19 cellular contexts compared by ENCODE assay signal in genomic region chr2:202633470-202633869, GRCh38. TPM values are rescaled to one million over a fixed set of nuclear protein-coding genes. Genes with fewer than 3 reads are reported as not detected.
DNase-seq lines count a peak whose midpoint lies in the region; ATAC-seq and TF ChIP-seq lines count a peak whose summit lies in the region.
"Had no signal": no experiment of that assay in that cellular context is flagged by ENCODE, and none has a peak within 500 bp of the region (broad histone marks: within the 10 kb centered on the region; RNA-seq: fewer than 3 reads in every experiment).

No MANE protein-coding gene starts in this region.

- no peak overlapping the region for H3K4me3 Mint-ChIP-seq in activated naive CD4-positive, alpha-beta T cell treated with anti-CD3 and anti-CD28 coated beads for 36 hours
- peak overlapping the region; percentile 91 for H3K4me3 Mint-ChIP-seq in endodermal cell
- peak overlapping the region; percentile 92 for H3K4me3 Mint-ChIP-seq in stimulated activated effector memory CD8-positive, alpha-beta T cell treated with anti-CD3 and anti-CD28 coated beads, Interleukin-12 subunit alpha, Interleukin-12 subunit beta, amount 100 ng/mL, for 72 hours

- POLR2A ChIA-PET in PC-3 (lab: Charles Lee; ENCODE audit: unreplicated experiment): no interaction called here

- H3K4me1 Mint-ChIP-seq in activated naive CD4-positive, alpha-beta T cell treated with anti-CD3 and anti-CD28 coated beads for 36 hours (ENCODE audit: low read depth): peaks cover 38% of the 10 kb centered on the region
- H3K4me1 Mint-ChIP-seq in endodermal cell: peaks cover 20% of the 10 kb centered on the region
- H3K4me1 Mint-ChIP-seq in stimulated activated effector memory CD8-positive, alpha-beta T cell treated with anti-CD3 and anti-CD28 coated beads, Interleukin-12 subunit alpha, Interleukin-12 subunit beta, amount 100 ng/mL, for 72 hours: peaks cover 31% of the 10 kb centered on the region

- no peaks in the 10 kb centered on the region for H4K20me1 ChIP-seq in PC-3 (ENCODE audit: low read length)

- TF ChIP-seq POLR2A in erythroblast (IDR thresholded peaks at IDR 0.05; ENCODE audit: low read length): no peak

- CTCF ChIA-PET in activated naive CD4-positive, alpha-beta T cell treated with anti-CD3 and anti-CD28 coated beads for 36 hours (lab: Charles Lee): interaction anchor here (0.9 to 5.2 kb wide), 2 partner anchors 44 to 237 kb away, joined by 3 to 21 read pairs; no protein-coding TSS in a partner anchor
- CTCF ChIA-PET in PC-3 (lab: Charles Lee): no interaction called here

- H3K9me3 ChIP-seq in PC-3 (ENCODE audit: low read length) (no peaks in the 10 kb centered on the region), endodermal cell (ENCODE audit: control insufficient read depth, low read length) (no peaks in the 10 kb centered on the region)
- H3K9me3 ChIP-seq: left lung, upper lobe of left lung had no signal

- no peaks in the 10 kb centered on the region for H3F3A ChIP-seq in PC-3 (ENCODE audit: low read length, unreplicated experiment)

- no peak overlapping the region for H3K27ac ChIP-seq in PC-3 (ENCODE audit: low read length)
- H3K27ac ChIP-seq in endodermal cell (ENCODE audit: low read depth, low read length): no peak overlapping the region

- intact Hi-C loops in activated naive CD4-positive, alpha-beta T cell treated with anti-CD3 and anti-CD28 coated beads for 36 hours (cut with micrococcal nuclease): loop anchor here (5.0 to 10.0 kb wide), 2 partner anchors 256 to 1231 kb away; partner anchors contain the start of genes BMPR2 and CTLA4
- intact Hi-C loops in PC-3 (cut with micrococcal nuclease): no loop called here

- TF ChIP-seq CTCF in PC-3 (conservative IDR thresholded peaks at IDR 0.05; ENCODE audit: low read depth, low read length) (no peak), endodermal cell (conservative IDR thresholded peaks at IDR 0.05) (no peak)

- H3K27me3 ChIP-seq in PC-3 (ENCODE audit: low read length): no peaks in the 10 kb centered on the region
- no peaks in the 10 kb centered on the region for H3K27me3 ChIP-seq in endodermal cell (ENCODE audit: control insufficient read depth, insufficient read depth, low read length, poor library complexity, severe bottlenecking)
- H3K27me3 ChIP-seq: left lung, Peyer's patch, upper lobe of left lung had no signal

- DNase-seq in activated naive CD4-positive, alpha-beta T cell treated with anti-CD3 and anti-CD28 coated beads for 36 hours: no peak
- no peak for DNase-seq in activated naive CD4-positive, alpha-beta T cell treated with Interleukin-2 at 50 U/mL for 16 hours
- no peak for DNase-seq in PC-3
- DNase-seq in endodermal cell: no peak
- peak in 1 of 2 donors; percentile 38 for DNase-seq in stimulated activated effector memory CD8-positive, alpha-beta T cell treated with anti-CD3 and anti-CD28 coated beads, Interleukin-12 subunit alpha, Interleukin-12 subunit beta, amount 100 ng/mL, for 72 hours (ENCODE audit: low spot score in 2 of 2)
- no peak for DNase-seq in erythroblast (lab: John Stamatoyannopoulos, UW)
- DNase-seq: activated CD4-positive, CD25-positive, alpha-beta regulatory T cell treated with anti-CD3 and anti-CD28 coated beads, Interleukin-2, amount 50 U/mL, for 72 hours; effector CD4-positive, alpha-beta T cell; left lung; NCI-H1930; NCI-H524 treated with DMSO at 0.1 percent for 48 hours; Peyer's patch; stimulated activated CD4-positive, alpha-beta T cell treated with anti-CD3 and anti-CD28 coated beads, Interleukin-2, amount 100 ng/mL, for 48 hours; stimulated activated CD8-positive, alpha-beta memory T cell treated with anti-CD3 and anti-CD28 coated beads, Interleukin-4, amount 100 ng/mL, for 48 hours; SW 1271 had no signal

- no peaks in the 10 kb centered on the region for H3K27me3 Mint-ChIP-seq in activated naive CD4-positive, alpha-beta T cell treated with anti-CD3 and anti-CD28 coated beads for 36 hours (ENCODE audit: low read depth)
- no peaks in the 10 kb centered on the region for H3K27me3 Mint-ChIP-seq in endodermal cell (ENCODE audit: insufficient read depth)

- H3K9ac ChIP-seq in PC-3 (ENCODE audit: low read length) (no peak overlapping the region), endodermal cell (ENCODE audit: extremely low read depth, low read length, poor library complexity, severe bottlenecking) (no peak overlapping the region)

- no TSS peak for BruUV-seq in PC-3 (replicated peaks; lab: Mats Ljungman, UMichigan)

- H3K9me2 ChIP-seq in PC-3 (replicated peaks; ENCODE audit: low read length): no peaks in the 10 kb centered on the region

- WGBS in endodermal cell (ENCODE audit: insufficient coverage in 1 of 2, insufficient read length in 1 of 2), 2 experiments: 91 to 92% methylated on average over 15 to 19 of the region's 19 CpGs

- ATAC-seq in PC-3 (no peak), HG03460 (IDR thresholded peaks at IDR 0.05; ENCODE audit: unreplicated experiment) (no peak), GM18511 (IDR thresholded peaks at IDR 0.05; ENCODE audit: unreplicated experiment) (no peak)
- ATAC-seq in stimulated activated effector memory CD8-positive, alpha-beta T cell treated with anti-CD3 and anti-CD28 coated beads, Interleukin-12 subunit alpha, Interleukin-12 subunit beta, amount 100 ng/mL, for 72 hours: no peak
- ATAC-seq: left lung had no signal

- H3K36me3 Mint-ChIP-seq in activated naive CD4-positive, alpha-beta T cell treated with anti-CD3 and anti-CD28 coated beads for 36 hours (ENCODE audit: low read depth): no peaks in the 10 kb centered on the region
- H3K36me3 Mint-ChIP-seq in endodermal cell (ENCODE audit: low read depth): peaks cover 5% of the 10 kb centered on the region
- H3K36me3 Mint-ChIP-seq in stimulated activated effector memory CD8-positive, alpha-beta T cell treated with anti-CD3 and anti-CD28 coated beads, Interleukin-12 subunit alpha, Interleukin-12 subunit beta, amount 100 ng/mL, for 72 hours: peaks cover 15% of the 10 kb centered on the region

- peaks cover 21% of the 10 kb centered on the region for H3K79me2 ChIP-seq in PC-3 (ENCODE audit: low read length)

- H3K4me3 ChIP-seq in PC-3 (ENCODE audit: low read length) (no peak overlapping the region), endodermal cell (ENCODE audit: low read length) (no peak overlapping the region)

- no peak overlapping the region for H2AFZ ChIP-seq in PC-3 (ENCODE audit: low read length)

- H3K4me2 ChIP-seq in PC-3 (ENCODE audit: low read length): peak overlapping the region; percentile 82

- H3K9me3 Mint-ChIP-seq in activated naive CD4-positive, alpha-beta T cell treated with anti-CD3 and anti-CD28 coated beads for 36 hours: no peaks in the 10 kb centered on the region
- no peaks in the 10 kb centered on the region for H3K9me3 Mint-ChIP-seq in endodermal cell
- no peaks in the 10 kb centered on the region for H3K9me3 Mint-ChIP-seq in stimulated activated effector memory CD8-positive, alpha-beta T cell treated with anti-CD3 and anti-CD28 coated beads, Interleukin-12 subunit alpha, Interleukin-12 subunit beta, amount 100 ng/mL, for 72 hours
- H3K9me3 Mint-ChIP-seq: activated T-helper 2 cell treated with anti-CD3 and anti-CD28 coated beads, Interferon-gamma antibody, Interleukin-2, Interleukin-4, amounts not matched to agents 10 μg/mL and 5 μg/mL and 100 μg/mL, durations not matched to agents 14 hours and 24 hours and 36 hours had no signal

- H3K36me3 ChIP-seq in PC-3 (ENCODE audit: low read depth, low read length): no peaks in the 10 kb centered on the region
- H3K36me3 ChIP-seq in endodermal cell (ENCODE audit: control insufficient read depth, insufficient read depth, low read length): no peaks in the 10 kb centered on the region
- H3K36me3 ChIP-seq: left lung, Peyer's patch, upper lobe of left lung had no signal

- H3K27ac Mint-ChIP-seq in activated naive CD4-positive, alpha-beta T cell treated with anti-CD3 and anti-CD28 coated beads for 36 hours: peak overlapping the region; percentile 96
- H3K27ac Mint-ChIP-seq in endodermal cell: no peak overlapping the region
- peak overlapping the region; percentile 96 for H3K27ac Mint-ChIP-seq in stimulated activated effector memory CD8-positive, alpha-beta T cell treated with anti-CD3 and anti-CD28 coated beads, Interleukin-12 subunit alpha, Interleukin-12 subunit beta, amount 100 ng/mL, for 72 hours

- H3K4me1 ChIP-seq in PC-3 (ENCODE audit: insufficient read depth, low read length): peaks cover 24% of the 10 kb centered on the region
- H3K4me1 ChIP-seq in endodermal cell (ENCODE audit: control insufficient read depth, insufficient read depth, low read length): no peaks in the 10 kb centered on the region

RNA-seq across cellular contexts. Expression of gene FAM117B, which starts 1.3 kb away (rescaled TPM):
- 10 to 100 TPM; 12.3 to 14.2 TPM for total RNA-seq in activated naive CD4-positive, alpha-beta T cell treated with anti-CD3 and anti-CD28 coated beads for 36 hours
- 2.2 and 3.6 TPM in 2 replicates for total RNA-seq in PC-3 (2014; rRNA removed)
- total RNA-seq in endodermal cell: 10 to 100 TPM; 32.1 to 34.0 TPM
- 19.1 TPM for polyA plus RNA-seq in endodermal cell (2013, experiment 1 of 2)
- 19.8 TPM for polyA plus RNA-seq in endodermal cell (2013, experiment 2 of 2)
